In the genomic region with DNA sequence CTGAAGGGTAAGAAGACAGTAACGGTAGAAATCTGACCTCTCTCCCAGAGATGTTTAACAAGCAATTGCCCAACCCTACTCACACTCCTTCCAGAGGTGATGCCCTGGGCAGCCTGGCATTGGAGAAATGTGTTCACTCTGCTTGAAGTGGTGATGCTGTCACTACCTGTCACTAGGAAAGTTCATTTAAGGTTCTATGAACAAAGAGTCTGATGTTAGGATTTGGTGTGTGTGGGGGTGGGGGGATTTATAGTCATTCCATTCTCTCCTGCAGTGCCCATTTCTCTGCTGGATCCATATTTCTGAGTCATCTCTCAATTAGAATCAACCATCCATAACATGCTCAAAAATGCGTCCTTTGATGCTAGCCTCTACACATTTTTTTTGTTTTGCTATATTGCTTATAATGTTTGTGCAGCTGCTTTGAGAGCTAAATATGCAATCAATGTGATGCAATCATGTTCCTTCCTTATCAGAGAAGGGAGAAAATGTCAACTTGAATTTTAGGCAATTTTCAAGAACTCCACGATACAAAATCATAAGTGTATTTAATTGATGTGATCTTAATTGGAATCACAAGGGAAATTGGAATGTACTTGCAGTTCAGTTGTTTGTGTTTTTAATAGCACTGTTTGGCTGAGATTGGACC, we compare ENCODE assay signal across 28 cellular contexts.
A peak's percentile ranks its signal among the peaks of the same experiment; 100 is the strongest.
DNase-seq lines count a peak whose midpoint lies in the region; ATAC-seq and TF ChIP-seq lines count a peak whose summit lies in the region.
"Had no signal": no experiment of that assay in that cellular context is flagged by ENCODE, and none has a peak within 500 bp of the region (broad histone marks: within the 10 kb centered on the region; RNA-seq: fewer than 3 reads in every experiment).

No MANE protein-coding gene starts in this region.

- H3K9me3 Mint-ChIP-seq in T-cell: no peaks in the 10 kb centered on the region
- H3K9me3 Mint-ChIP-seq: activated B cell treated with CpG ODN at 0.5 μM for 24 hours; activated CD4-positive, alpha-beta memory T cell treated with anti-CD3 and anti-CD28 coated beads for 36 hours; activated naive CD4-positive, alpha-beta T cell treated with anti-CD3 and anti-CD28 coated beads, Interleukin-2, amount 50 U/mL, for 24 hours; activated T-helper 17 cell treated with anti-CD3 and anti-CD28 coated beads, Interleukin-2, amount 50 U/mL, for 72 hours; immature natural killer cell; naive B cell; type B pancreatic cell had no signal

- TF ChIP-seq CTCF in fibroblast of pulmonary artery (IDR thresholded peaks at IDR 0.05; ENCODE audit: low read length, missing control alignments): no peak

- DNase-seq in NCI-H345 (lab: John Stamatoyannopoulos, UW) (peak; percentile 19), NCI-H345 treated with DMSO at 0.1 percent for 48 hours (lab: John Stamatoyannopoulos, UW; ENCODE audit: unreplicated experiment) (no peak), LHCN-M2 (ENCODE audit: low read depth) (peak; percentile 44), OCI-M1 (lab: John Stamatoyannopoulos, UW) (peak; percentile 7), fibroblast of pulmonary artery (ENCODE audit: low read depth) (peak; percentile 8), T-cell (no peak)
- DNase-seq in activated CD4-positive, alpha-beta T cell treated with anti-CD3 and anti-CD28 coated beads, Interleukin-2, amount 50 U/mL, for 1 hour: no peak
- DNase-seq: activated B cell treated with CpG ODN at 0.5 μM for 24 hours; activated CD4-positive, alpha-beta memory T cell treated with anti-CD3 and anti-CD28 coated beads for 36 hours; activated CD8-positive, alpha-beta memory T cell treated with anti-CD3 and anti-CD28 coated beads, Interleukin-2, amount 50 U/mL, for 48 hours; BE2C; DMS153; foreskin melanocyte; HCEC 1CT; hippocampal formation; immature natural killer cell; left lung; naive B cell; NCI-H1436 treated with DMSO at 0.1 percent for 48 hours; nucleus accumbens; small intestine; stimulated activated CD4-positive, alpha-beta T cell treated with anti-CD3 and anti-CD28 coated beads, Interleukin-2, amount 100 ng/mL, for 24 hours; T1000 had no signal

- H3K36me3 Mint-ChIP-seq in T-cell: no peaks in the 10 kb centered on the region
- H3K36me3 Mint-ChIP-seq: activated CD4-positive, alpha-beta memory T cell treated with anti-CD3 and anti-CD28 coated beads for 36 hours; activated naive CD4-positive, alpha-beta T cell treated with anti-CD3 and anti-CD28 coated beads, Interleukin-2, amount 50 U/mL, for 24 hours; naive B cell; type B pancreatic cell had no signal

- no peak overlapping the region for H3K27ac Mint-ChIP-seq in T-cell
- H3K27ac Mint-ChIP-seq: activated B cell treated with CpG ODN at 0.5 μM for 24 hours; activated CD4-positive, alpha-beta memory T cell treated with anti-CD3 and anti-CD28 coated beads for 36 hours; activated naive CD4-positive, alpha-beta T cell treated with anti-CD3 and anti-CD28 coated beads, Interleukin-2, amount 50 U/mL, for 24 hours; activated T-helper 17 cell treated with anti-CD3 and anti-CD28 coated beads, Interleukin-2, amount 50 U/mL, for 72 hours; immature natural killer cell; naive B cell; type B pancreatic cell had no signal

- H3K27me3 Mint-ChIP-seq in T-cell: no peaks in the 10 kb centered on the region
- H3K27me3 Mint-ChIP-seq: activated B cell treated with CpG ODN at 0.5 μM for 24 hours; activated CD4-positive, alpha-beta memory T cell treated with anti-CD3 and anti-CD28 coated beads for 36 hours; activated naive CD4-positive, alpha-beta T cell treated with anti-CD3 and anti-CD28 coated beads, Interleukin-2, amount 50 U/mL, for 24 hours; type B pancreatic cell had no signal

- H3K4me3 Mint-ChIP-seq in T-cell: no peak overlapping the region
- H3K4me3 Mint-ChIP-seq: activated B cell treated with CpG ODN at 0.5 μM for 24 hours; activated CD4-positive, alpha-beta memory T cell treated with anti-CD3 and anti-CD28 coated beads for 36 hours; activated naive CD4-positive, alpha-beta T cell treated with anti-CD3 and anti-CD28 coated beads, Interleukin-2, amount 50 U/mL, for 24 hours; activated T-helper 17 cell treated with anti-CD3 and anti-CD28 coated beads, Interleukin-2, amount 50 U/mL, for 72 hours; immature natural killer cell; naive B cell; type B pancreatic cell had no signal

- H3K4me1 Mint-ChIP-seq in T-cell: no peaks in the 10 kb centered on the region
- H3K4me1 Mint-ChIP-seq: activated B cell treated with CpG ODN at 0.5 μM for 24 hours; activated naive CD4-positive, alpha-beta T cell treated with anti-CD3 and anti-CD28 coated beads, Interleukin-2, amount 50 U/mL, for 24 hours; activated T-helper 17 cell treated with anti-CD3 and anti-CD28 coated beads, Interleukin-2, amount 50 U/mL, for 72 hours; immature natural killer cell; naive B cell had no signal

- ATAC-seq in T-cell (replicated peaks in 1 of 4) (no peak), HG02678 (IDR thresholded peaks at IDR 0.05; ENCODE audit: unreplicated experiment) (no peak)
- ATAC-seq: A549; activated T-helper 17 cell treated with anti-CD3 and anti-CD28 coated beads, Interleukin-2, amount 50 U/mL, for 72 hours; left lung had no signal

- CTCF ChIA-PET in T-cell (lab: Charles Lee): no interaction called here

- POLR2A ChIA-PET in T-cell (lab: Charles Lee): no interaction called here

- no peak overlapping the region for H3K4me3 ChIP-seq in fibroblast of pulmonary artery (replicated peaks; ENCODE audit: low read depth, low read length)
- H3K4me3 ChIP-seq: A549, left lung had no signal

Comparison
In these comparisons a context has a peak if more than half of its experiments do, and no peak if none do; other contexts are left out.
1. DNase-seq: peak in NCI-H345 (single experiment), LHCN-M2 (single experiment), OCI-M1 (single experiment) and fibroblast of pulmonary artery (single experiment); none in NCI-H345 treated with DMSO at 0.1 percent for 48 hours (single experiment), T-cell (0 of 34) and activated CD4-positive, alpha-beta T cell treated with anti-CD3 and anti-CD28 coated beads, Interleukin-2, amount 50 U/mL, for 1 hour (single experiment).